Comparison of ENCODE assay signal across 9 cellular contexts in genomic region chr15:75107905-75108838, GRCh38.
DNase-seq lines count a peak whose midpoint lies in the region; ATAC-seq and TF ChIP-seq lines count a peak whose summit lies in the region.
"Had no signal": no experiment of that assay in that cellular context is flagged by ENCODE, and none has a peak within 500 bp of the region (broad histone marks: within the 10 kb centered on the region; RNA-seq: fewer than 3 reads in every experiment).

No MANE protein-coding gene starts in this region.

- H3K4me1 ChIP-seq in GM23338 (ENCODE audit: insufficient read depth) (no peaks in the 10 kb centered on the region), ascending aorta (peaks cover 7 to 13% of the 10 kb centered on the region in 2 donors)
- H3K4me1 ChIP-seq: pancreas had no signal

- H3F3A ChIP-seq in GM23338 (replicated peaks; ENCODE audit: low read depth) = no peaks in the 10 kb centered on the region

- TF ChIP-seq POLR2A in erythroblast (IDR thresholded peaks at IDR 0.05; ENCODE audit: low read length) = no peak

- no peaks in the 10 kb centered on the region for H3K27me3 ChIP-seq in GM23338 (ENCODE audit: insufficient read depth)
- H3K27me3 ChIP-seq in ascending aorta = no peaks in the 10 kb centered on the region
- H3K27me3 ChIP-seq: pancreas had no signal

- no peak overlapping the region for H2AFZ ChIP-seq in GM23338

- POLR2A ChIA-PET in activated CD4-positive, alpha-beta memory T cell treated with anti-CD3 and anti-CD28 coated beads, Interleukin-2, amount 10 ng/mL, durations not matched to agents 7 days and 5 days (lab: Charles Lee) = interaction anchor here (0.6 to 4.7 kb wide), 15 partner anchors 9 to 259 kb away, joined by 3 to 46 read pairs (median 4); partner anchors contain the start of genes C15orf39 and PPCDC

- peaks cover 0 to 3% of the 10 kb centered on the region in 2 donors for H3K9me3 ChIP-seq in ascending aorta
- H3K9me3 ChIP-seq: pancreas had no signal

- H3K4me1 Mint-ChIP-seq in activated CD4-positive, alpha-beta memory T cell treated with anti-CD3 and anti-CD28 coated beads, Interleukin-2, amount 10 ng/mL, durations not matched to agents 7 days and 5 days = peaks cover 57% of the 10 kb centered on the region
- no peaks in the 10 kb centered on the region for H3K4me1 Mint-ChIP-seq in GM23338

- no peak for ATAC-seq in GM23338

- peak overlapping the region; percentile 35 for H3K4me3 Mint-ChIP-seq in activated CD4-positive, alpha-beta memory T cell treated with anti-CD3 and anti-CD28 coated beads, Interleukin-2, amount 10 ng/mL, durations not matched to agents 7 days and 5 days
- H3K4me3 Mint-ChIP-seq in GM23338 = no peak overlapping the region; the same call in 2 of the 3 replicates

- no peak overlapping the region for H3K4me2 ChIP-seq in GM23338

- H3K79me2 ChIP-seq in GM23338 (replicated peaks; ENCODE audit: insufficient read depth) = no peaks in the 10 kb centered on the region

- H3K9me2 ChIP-seq in GM23338 (ENCODE audit: insufficient read depth) = no peaks in the 10 kb centered on the region

- no peaks in the 10 kb centered on the region for H3K36me3 ChIP-seq in GM23338 (ENCODE audit: insufficient read depth)
- no peaks in the 10 kb centered on the region for H3K36me3 ChIP-seq in ascending aorta
- H3K36me3 ChIP-seq: pancreas had no signal

- H3K27me3 Mint-ChIP-seq in activated CD4-positive, alpha-beta memory T cell treated with anti-CD3 and anti-CD28 coated beads, Interleukin-2, amount 10 ng/mL, durations not matched to agents 7 days and 5 days = peaks cover 11% of the 10 kb centered on the region
- H3K27me3 Mint-ChIP-seq in GM23338 (ENCODE audit: insufficient read depth, low read depth, poor library complexity) = peaks cover 8% of the 10 kb centered on the region

- peaks cover 11% of the 10 kb centered on the region for H3K9me3 Mint-ChIP-seq in activated CD4-positive, alpha-beta memory T cell treated with anti-CD3 and anti-CD28 coated beads, Interleukin-2, amount 10 ng/mL, durations not matched to agents 7 days and 5 days
- H3K9me3 Mint-ChIP-seq in GM23338 = no peaks in the 10 kb centered on the region

- H3K4me3 ChIP-seq in GM23338 (no peak overlapping the region), ascending aorta (no peak overlapping the region)
- H3K4me3 ChIP-seq: pancreas had no signal

- DNase-seq in EH (ENCODE audit: low read depth) (peak; percentile 94), LHCN-M2 (ENCODE audit: low read depth) (peak; percentile 91), erythroblast (lab: John Stamatoyannopoulos, UW) (peak; percentile 34 to 70), GM23338 (ENCODE audit: low spot score) (no peak), HT-29 (ENCODE audit: low spot score) (no peak), ascending aorta (ENCODE audit: low spot score in 2 of 2) (no peak)
- peak; percentile 86 for DNase-seq in activated CD4-positive, alpha-beta memory T cell treated with anti-CD3 and anti-CD28 coated beads, Interleukin-2, amount 10 ng/mL, durations not matched to agents 7 days and 5 days
- peak; percentile 74 for DNase-seq in stimulated activated CD4-positive, alpha-beta T cell treated with anti-CD3 and anti-CD28 coated beads, Interleukin-1b, Interleukin-23, amount 100 ng/mL, for 48 hours
- DNase-seq: pancreas had no signal

- intact Hi-C loops in ascending aorta (cut with DNase I) = loop anchor here (5.0 kb wide), 1 partner anchor 69 kb away; no protein-coding TSS in a partner anchor

- H3K27ac Mint-ChIP-seq in activated CD4-positive, alpha-beta memory T cell treated with anti-CD3 and anti-CD28 coated beads, Interleukin-2, amount 10 ng/mL, durations not matched to agents 7 days and 5 days = peak overlapping the region; percentile 75
- H3K27ac Mint-ChIP-seq in GM23338 = no peak overlapping the region

- no peaks in the 10 kb centered on the region for H4K20me1 ChIP-seq in GM23338 (replicated peaks; ENCODE audit: insufficient read depth)

- H3K27ac ChIP-seq in GM23338 (ENCODE audit: low read depth) (no peak overlapping the region), ascending aorta (peak overlapping the region in 1 of 2 donors; percentile 5)
- H3K27ac ChIP-seq: pancreas had no signal

- no peak for TF ChIP-seq CTCF in GM23338 (conservative IDR thresholded peaks at IDR 0.05; ENCODE audit: low read depth in 2 of 2)
- no peak for TF ChIP-seq CTCF in ascending aorta (IDR thresholded peaks at IDR 0.05)

- H3K36me3 Mint-ChIP-seq in activated CD4-positive, alpha-beta memory T cell treated with anti-CD3 and anti-CD28 coated beads, Interleukin-2, amount 10 ng/mL, durations not matched to agents 7 days and 5 days (ENCODE audit: low read depth) = peaks cover 35% of the 10 kb centered on the region
- no peaks in the 10 kb centered on the region for H3K36me3 Mint-ChIP-seq in GM23338 (ENCODE audit: low read depth)

- CTCF ChIA-PET in activated CD4-positive, alpha-beta memory T cell treated with anti-CD3 and anti-CD28 coated beads, Interleukin-2, amount 10 ng/mL, durations not matched to agents 7 days and 5 days (lab: Charles Lee) = interaction anchor here (0.6 to 3.4 kb wide), 11 partner anchors 10 to 370 kb away, joined by 3 to 27 read pairs (median 3); partner anchors contain the start of gene C15orf39

TF ChIP-seq in GM23338, 12 proteins besides CTCF, POLR2A, EP300 and RAD21:
- TF ChIP-seq NANOG (IDR thresholded peaks at IDR 0.05; ENCODE audit: borderline replicate concordance) = no peak
- TF ChIP-seq ZNF462 (CRISPR knock-in tag; IDR thresholded peaks at IDR 0.05) = no peak
- TF ChIP-seq ZNF114 (CRISPR knock-in tag; IDR thresholded peaks at IDR 0.05) = no peak
- no peak for TF ChIP-seq EZH2 (IDR thresholded peaks at IDR 0.05; ENCODE audit: low read depth, unreplicated experiment)
- no peak for TF ChIP-seq JUNB (IDR thresholded peaks at IDR 0.05; ENCODE audit: unreplicated experiment)
- TF ChIP-seq CREB1 (CRISPR knock-in tag; IDR thresholded peaks at IDR 0.05; ENCODE audit: low read depth) = no peak

Comparison
In these comparisons a context has a peak if more than half of its experiments do, and no peak if none do; other contexts are left out.
1. DNase-seq: peak in EH (single experiment), LHCN-M2 (single experiment), activated CD4-positive, alpha-beta memory T cell treated with anti-CD3 and anti-CD28 coated beads, Interleukin-2, amount 10 ng/mL, durations not matched to agents 7 days and 5 days (single experiment), erythroblast (2 of 2) and stimulated activated CD4-positive, alpha-beta T cell treated with anti-CD3 and anti-CD28 coated beads, Interleukin-1b, Interleukin-23, amount 100 ng/mL, for 48 hours (single experiment); none in GM23338 (single experiment), HT-29 (single experiment) and ascending aorta (0 of 2).